11 cellular contexts compared by ENCODE assay signal in the genomic region with DNA sequence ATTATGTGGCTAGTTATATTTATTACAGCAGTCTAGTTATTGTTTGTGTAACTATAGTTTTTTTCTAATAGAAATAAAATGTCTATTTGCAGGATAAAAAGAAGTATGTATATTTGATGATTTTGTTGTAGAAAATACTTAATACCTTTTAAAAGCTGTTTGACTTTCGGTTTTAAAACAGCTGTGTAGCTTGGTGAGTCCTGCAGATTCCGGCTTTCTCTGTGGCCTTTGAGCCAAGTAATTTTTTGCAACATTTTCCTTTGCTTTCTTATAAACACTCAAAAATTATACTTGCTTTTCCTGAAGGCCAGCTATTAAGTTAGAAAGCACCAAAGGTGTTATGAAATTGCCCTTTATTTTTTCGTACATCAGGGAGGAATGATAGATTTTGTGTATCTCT.
A peak's percentile ranks its signal among the peaks of the same experiment; 100 is the strongest.
DNase-seq lines count a peak whose midpoint lies in the region; ATAC-seq and TF ChIP-seq lines count a peak whose summit lies in the region.
"Had no signal": no experiment of that assay in that cellular context is flagged by ENCODE, and none has a peak within 500 bp of the region (broad histone marks: within the 10 kb centered on the region; RNA-seq: fewer than 3 reads in every experiment).

No MANE protein-coding gene starts in this region.

- H3K36me3 ChIP-seq in breast epithelium: no peaks in the 10 kb centered on the region

- intact Hi-C loops in breast epithelium (cut with DNase I; ENCODE audit: low total_unique reads): no loop called here

- no peak for ATAC-seq in naive B cell (ENCODE audit: low read depth in 2 of 2)
- no peak for ATAC-seq in HG02763 (IDR thresholded peaks at IDR 0.05; ENCODE audit: unreplicated experiment)

- no peak for TF ChIP-seq POLR2A in breast epithelium (IDR thresholded peaks at IDR 0.05)

- peak overlapping the region; percentile 76 to 93 for H3K27ac ChIP-seq in breast epithelium

- no peaks in the 10 kb centered on the region for H3K9me3 Mint-ChIP-seq in naive B cell
- H3K9me3 Mint-ChIP-seq: memory B cell had no signal

- peaks cover 0 to 6% of the 10 kb centered on the region in 2 donors for H3K4me1 ChIP-seq in breast epithelium

- H3K27me3 Mint-ChIP-seq in naive B cell: peaks cover 0 to 8% (median 0%) of the 10 kb centered on the region in 3 donors
- H3K27me3 Mint-ChIP-seq: memory B cell had no signal

- H3K4me3 Mint-ChIP-seq in naive B cell: peak overlapping the region; percentile 74 to 96 (median 92)

- no peaks in the 10 kb centered on the region for H3K27me3 ChIP-seq in breast epithelium

- no peaks in the 10 kb centered on the region for H3K9me3 ChIP-seq in breast epithelium

- H3K4me1 Mint-ChIP-seq in naive B cell: peaks cover 25 to 39% (median 38%) of the 10 kb centered on the region in 3 donors

- H3K4me3 ChIP-seq in AG10803 (ENCODE audit: low read length) (peak overlapping the region; percentile 73), breast epithelium (peak overlapping the region; percentile 20 to 68 (median 59))

- TF ChIP-seq CTCF in AG10803 (conservative IDR thresholded peaks at IDR 0.05; ENCODE audit: low read length) (no peak), breast epithelium (IDR thresholded peaks at IDR 0.05) (no peak)

- H3K36me3 Mint-ChIP-seq in naive B cell: no peaks in the 10 kb centered on the region

- H3K27ac Mint-ChIP-seq in naive B cell: peak overlapping the region in 3 of 6 donors; percentile 5 to 94 (median 55)
- H3K27ac Mint-ChIP-seq: memory B cell had no signal

- peak; percentile 47 for DNase-seq in AG10803 (ENCODE audit: low read depth)
- DNase-seq in KG1 (lab: John Stamatoyannopoulos, UW): peak; percentile 53
- DNase-seq in breast epithelium (ENCODE audit: low spot score in 2 of 2): no peak
- DNase-seq in naive B cell: no peak
- DNase-seq in NCI-H345 treated with DMSO at 0.1 percent for 48 hours (lab: John Stamatoyannopoulos, UW; ENCODE audit: unreplicated experiment): no peak
- DNase-seq in NCI-H1417 treated with DMSO at 0.1 percent for 48 hours (lab: John Stamatoyannopoulos, UW): no peak
- DNase-seq in NCI-H526 (lab: John Stamatoyannopoulos, UW): no peak
- DNase-seq: stimulated activated CD8-positive, alpha-beta memory T cell treated with anti-CD3 and anti-CD28 coated beads, Interleukin-4, amount 100 ng/mL, for 48 hours; SW 1271 had no signal

Comparison
In these comparisons a context has a peak if more than half of its experiments do, and no peak if none do; other contexts are left out.
1. DNase-seq: peak in AG10803 (single experiment) and KG1 (single experiment); none in breast epithelium (0 of 2), naive B cell (single experiment), NCI-H345 treated with DMSO at 0.1 percent for 48 hours (single experiment), NCI-H1417 treated with DMSO at 0.1 percent for 48 hours (single experiment) and NCI-H526 (0 of 2).